Comparison of ENCODE assay signal across 28 cellular contexts in genomic region chr11:8561461-8561860, GRCh38.
"Had no signal": no experiment of that assay in that cellular context is flagged by ENCODE, and none has a peak within 500 bp of the region (broad histone marks: within the 10 kb centered on the region; RNA-seq: fewer than 3 reads in every experiment).

No MANE protein-coding gene starts in this region.

- H3K27ac ChIP-seq: stomach, suprapubic skin, testis, thoracic aorta, thyroid gland, tibial artery, tibial nerve, transverse colon, upper lobe of left lung, upper lobe of right lung, uterus, vagina had no signal

- H3K9me3 ChIP-seq: suprapubic skin, testis, thyroid gland, uterus, vagina had no signal

- H3K36me3 ChIP-seq: stomach, suprapubic skin, thoracic aorta, thyroid gland, tibial artery, tibial nerve, transverse colon, upper lobe of left lung, upper lobe of right lung, uterus, vagina had no signal

- H3K4me1 Mint-ChIP-seq: stimulated activated effector memory CD8-positive, alpha-beta T cell treated with anti-CD3 and anti-CD28 coated beads, Interleukin-12 subunit alpha, Interleukin-12 subunit beta, amount 100 ng/mL, for 72 hours; stimulated activated memory B cell treated with anti-CD40 and anti-IgM and Interleukin-4, amounts not matched to agents 10 μg/mL and 1 μg/mL and 100 μg/mL, for 72 hours had no signal

- H3K4me1 ChIP-seq: stomach, suprapubic skin, testis, thyroid gland, tibial artery, tibial nerve, transverse colon, upper lobe of left lung, upper lobe of right lung, uterus, vagina had no signal

- H3K27me3 Mint-ChIP-seq: stimulated activated memory B cell treated with anti-CD40 and anti-IgM and Interleukin-4, amounts not matched to agents 10 μg/mL and 1 μg/mL and 100 μg/mL, for 72 hours; stimulated activated naive B cell treated with anti-CD40 and anti-IgM and Interleukin-4, amounts not matched to agents 10 μg/mL and 1 μg/mL and 100 μg/mL, for 72 hours had no signal

- H3K4me3 Mint-ChIP-seq: stimulated activated effector memory CD8-positive, alpha-beta T cell treated with anti-CD3 and anti-CD28 coated beads, Interleukin-12 subunit alpha, Interleukin-12 subunit beta, amount 100 ng/mL, for 72 hours; stimulated activated memory B cell treated with anti-CD40 and anti-IgM and Interleukin-4, amounts not matched to agents 10 μg/mL and 1 μg/mL and 100 μg/mL, for 72 hours; stimulated activated naive B cell treated with anti-CD40 and anti-IgM and Interleukin-4, amounts not matched to agents 10 μg/mL and 1 μg/mL and 100 μg/mL, for 72 hours; stimulated activated naive CD8-positive, alpha-beta T cell treated with anti-CD3 and anti-CD28 coated beads, Interleukin-15, Interleukin-2, amounts not matched to agents 100 ng/mL and 50 ng/mL, for 24 hours; type B pancreatic cell had no signal

- H3K27ac Mint-ChIP-seq: stimulated activated effector memory CD8-positive, alpha-beta T cell treated with anti-CD3 and anti-CD28 coated beads, Interleukin-12 subunit alpha, Interleukin-12 subunit beta, amount 100 ng/mL, for 72 hours; stimulated activated memory B cell treated with anti-CD40 and anti-IgM and Interleukin-4, amounts not matched to agents 10 μg/mL and 1 μg/mL and 100 μg/mL, for 72 hours; stimulated activated naive B cell treated with anti-CD40 and anti-IgM and Interleukin-4, amounts not matched to agents 10 μg/mL and 1 μg/mL and 100 μg/mL, for 72 hours; stimulated activated naive CD8-positive, alpha-beta T cell treated with anti-CD3 and anti-CD28 coated beads, Interleukin-15, Interleukin-2, amounts not matched to agents 100 ng/mL and 50 ng/mL, for 24 hours; type B pancreatic cell had no signal

- H3K9me3 Mint-ChIP-seq: stimulated activated naive CD8-positive, alpha-beta T cell treated with anti-CD3 and anti-CD28 coated beads, Interleukin-15, Interleukin-2, amounts not matched to agents 100 ng/mL and 50 ng/mL, for 24 hours had no signal

- H3K36me3 Mint-ChIP-seq: stimulated activated effector memory CD8-positive, alpha-beta T cell treated with anti-CD3 and anti-CD28 coated beads, Interleukin-12 subunit alpha, Interleukin-12 subunit beta, amount 100 ng/mL, for 72 hours had no signal

- H3K4me3 ChIP-seq: stomach, suprapubic skin, testis, thoracic aorta, thyroid gland, tibial artery, tibial nerve, transverse colon, upper lobe of left lung, upper lobe of right lung, uterus, vagina had no signal

- ATAC-seq: stimulated activated effector memory CD8-positive, alpha-beta T cell treated with anti-CD3 and anti-CD28 coated beads, Interleukin-12 subunit alpha, Interleukin-12 subunit beta, amount 100 ng/mL, for 72 hours; stimulated activated memory B cell treated with anti-CD40 and anti-IgM and Interleukin-4, amounts not matched to agents 10 μg/mL and 1 μg/mL and 100 μg/mL, for 72 hours; stimulated activated naive B cell treated with anti-CD40 and anti-IgM and Interleukin-4, amounts not matched to agents 10 μg/mL and 1 μg/mL and 100 μg/mL, for 72 hours; stimulated activated naive CD8-positive, alpha-beta T cell treated with anti-CD3 and anti-CD28 coated beads, Interleukin-15, Interleukin-2, amounts not matched to agents 100 U/mL and 50 U/mL, for 24 hours; upper lobe of right lung had no signal

- DNase-seq: stimulated activated CD4-positive, alpha-beta T cell treated with anti-CD3 and anti-CD28 coated beads, Interleukin-2, amount 100 ng/mL, for 48 hours; stimulated activated CD4-positive, alpha-beta T cell treated with anti-CD3 and anti-CD28 coated beads, Interleukin-4, amount 100 ng/mL, for 1 hour; stimulated activated CD4-positive, alpha-beta T cell treated with anti-CD3 and anti-CD28 coated beads, Interleukin-4, amount 100 ng/mL, for 24 hours; stimulated activated CD4-positive, alpha-beta T cell treated with anti-CD3 and anti-CD28 coated beads, Interleukin-4, amount 100 ng/mL, for 4 hours; stimulated activated CD8-positive, alpha-beta memory T cell treated with anti-CD3 and anti-CD28 coated beads, Interleukin-4, amount 100 ng/mL, for 48 hours; stimulated activated naive B cell treated with anti-CD40 and anti-IgM and Interleukin-4, amounts not matched to agents 10 μg/mL and 1 μg/mL and 100 μg/mL, for 72 hours; stimulated activated naive CD4-positive, alpha-beta T cell; stimulated activated naive CD4-positive, alpha-beta T cell treated with Interleukin-2 at 50 U/mL for 16 hours; stimulated activated naive CD8-positive, alpha-beta T cell treated with anti-CD3 and anti-CD28 coated beads, Interleukin-15, Interleukin-2, amounts not matched to agents 100 U/mL and 50 U/mL, for 24 hours; stomach; substantia nigra; testis; thyroid gland; tibial artery; transverse colon; trophoblast cell; upper lobe of left lung; upper lobe of right lung; uterus had no signal

- FAIRE-seq: urothelium cell line had no signal
